In the genomic region with DNA sequence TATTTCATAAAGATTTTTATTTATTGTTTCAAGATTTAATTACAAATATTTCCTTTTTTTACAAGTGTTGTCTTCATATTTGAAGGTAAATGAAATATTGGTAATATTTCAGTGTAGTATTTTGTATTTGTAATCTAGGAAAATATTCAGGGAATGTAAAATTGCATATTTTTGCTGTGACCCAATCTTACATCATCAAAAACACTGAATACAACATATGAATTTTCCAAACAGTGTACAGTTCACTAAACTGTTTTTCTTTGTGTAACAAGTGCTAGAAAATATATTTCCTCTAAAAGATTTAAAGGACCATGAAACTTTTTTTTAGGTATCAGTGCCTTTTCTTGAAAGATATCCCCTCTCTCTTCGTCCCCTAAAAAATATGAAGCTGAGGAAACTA, we compare ENCODE assay signal across 15 cellular contexts.
"Had no signal": no experiment of that assay in that cellular context is flagged by ENCODE, and none has a peak within 500 bp of the region (broad histone marks: within the 10 kb centered on the region; RNA-seq: fewer than 3 reads in every experiment).

No MANE protein-coding gene starts in this region.

- H3K36me3 ChIP-seq: heart left ventricle, left ventricle myocardium inferior, ovary, uterus had no signal

- ATAC-seq: activated CD4-positive, alpha-beta T cell treated with anti-CD3 and anti-CD28 coated beads for 36 hours; activated naive CD8-positive, alpha-beta T cell treated with anti-CD3 and anti-CD28 coated beads, Interleukin-2, amount 50 U/mL, for 24 hours; esophagus mucosa; heart left ventricle had no signal

- H3K4me3 Mint-ChIP-seq: activated CD4-positive, alpha-beta memory T cell treated with anti-CD3 and anti-CD28 coated beads, Interleukin-2, amount 10 ng/mL, durations not matched to agents 7 days and 5 days; activated CD4-positive, alpha-beta T cell treated with anti-CD3 and anti-CD28 coated beads for 36 hours; activated naive CD8-positive, alpha-beta T cell treated with anti-CD3 and anti-CD28 coated beads, Interleukin-2, amount 50 U/mL, for 24 hours; activated T-helper 1 cell treated with anti-CD3 and anti-CD28 coated beads, Interleukin-12 subunit alpha, Interleukin-12 subunit beta, Interleukin-2, Interleukin-4 antibody, amounts not matched to agents 30 ng/mL and 10 ng/mL and 1 ng/mL, durations not matched to agents 14 hours and 24 hours and 36 hours; endodermal cell had no signal

- H3K27ac ChIP-seq: heart left ventricle, left ventricle myocardium inferior, ovary, uterus, VCaP had no signal

- DNase-seq: activated CD4-positive, alpha-beta memory T cell treated with anti-CD3 and anti-CD28 coated beads, Interleukin-2, amount 10 ng/mL, durations not matched to agents 7 days and 5 days; activated CD4-positive, alpha-beta T cell treated with anti-CD3 and anti-CD28 coated beads for 36 hours; activated naive CD4-positive, alpha-beta T cell; activated naive CD8-positive, alpha-beta T cell treated with anti-CD3 and anti-CD28 coated beads, Interleukin-2, amount 50 U/mL, for 24 hours; endodermal cell; foreskin melanocyte; heart left ventricle; left ventricle myocardium inferior; mesenchymal stem cell; ovary; uterus had no signal

- H3K9me3 Mint-ChIP-seq: activated CD4-positive, alpha-beta memory T cell treated with anti-CD3 and anti-CD28 coated beads, Interleukin-2, amount 10 ng/mL, durations not matched to agents 7 days and 5 days; activated T-helper 1 cell treated with anti-CD3 and anti-CD28 coated beads, Interleukin-12 subunit alpha, Interleukin-12 subunit beta, Interleukin-2, Interleukin-4 antibody, amounts not matched to agents 30 ng/mL and 10 ng/mL and 1 ng/mL, durations not matched to agents 14 hours and 24 hours and 36 hours; endodermal cell had no signal

- H3K27me3 Mint-ChIP-seq: activated CD4-positive, alpha-beta memory T cell treated with anti-CD3 and anti-CD28 coated beads, Interleukin-2, amount 10 ng/mL, durations not matched to agents 7 days and 5 days; activated CD4-positive, alpha-beta T cell treated with anti-CD3 and anti-CD28 coated beads for 36 hours; activated naive CD8-positive, alpha-beta T cell treated with anti-CD3 and anti-CD28 coated beads, Interleukin-2, amount 50 U/mL, for 24 hours had no signal

- H3K4me3 ChIP-seq: heart left ventricle, left ventricle myocardium inferior, ovary, uterus had no signal

- H3K9me3 ChIP-seq: heart left ventricle, left ventricle myocardium inferior, ovary, uterus had no signal

- H3K4me1 ChIP-seq: heart left ventricle, left ventricle myocardium inferior, uterus had no signal

- H3K27me3 ChIP-seq: heart left ventricle, ovary, uterus had no signal

- H3K27ac Mint-ChIP-seq: activated CD4-positive, alpha-beta memory T cell treated with anti-CD3 and anti-CD28 coated beads, Interleukin-2, amount 10 ng/mL, durations not matched to agents 7 days and 5 days; activated CD4-positive, alpha-beta T cell treated with anti-CD3 and anti-CD28 coated beads for 36 hours; activated naive CD8-positive, alpha-beta T cell treated with anti-CD3 and anti-CD28 coated beads, Interleukin-2, amount 50 U/mL, for 24 hours; activated T-helper 1 cell treated with anti-CD3 and anti-CD28 coated beads, Interleukin-12 subunit alpha, Interleukin-12 subunit beta, Interleukin-2, Interleukin-4 antibody, amounts not matched to agents 30 ng/mL and 10 ng/mL and 1 ng/mL, durations not matched to agents 14 hours and 24 hours and 36 hours; endodermal cell had no signal

- FAIRE-seq: keratinocyte had no signal

- H3K4me1 Mint-ChIP-seq: activated CD4-positive, alpha-beta memory T cell treated with anti-CD3 and anti-CD28 coated beads, Interleukin-2, amount 10 ng/mL, durations not matched to agents 7 days and 5 days; activated CD4-positive, alpha-beta T cell treated with anti-CD3 and anti-CD28 coated beads for 36 hours; activated naive CD8-positive, alpha-beta T cell treated with anti-CD3 and anti-CD28 coated beads, Interleukin-2, amount 50 U/mL, for 24 hours; endodermal cell had no signal
